15 cellular contexts compared by ENCODE assay signal in genomic region chr18:9221040-9221439, GRCh38.
"Had no signal": no experiment of that assay in that cellular context is flagged by ENCODE, and none has a peak within 500 bp of the region (broad histone marks: within the 10 kb centered on the region; RNA-seq: fewer than 3 reads in every experiment).

No MANE protein-coding gene starts in this region.

- H2AFZ ChIP-seq: parathyroid adenoma had no signal

- H3K4me3 ChIP-seq: cardiac muscle cell, thyroid gland had no signal

- H3K9me3 Mint-ChIP-seq: activated B cell treated with CpG ODN at 0.5 μM for 24 hours; mesothelial cell of epicardium; stimulated activated naive B cell treated with anti-CD40 and anti-IgM and Interleukin-4, amounts not matched to agents 10 μg/mL and 1 μg/mL and 100 μg/mL, for 72 hours had no signal

- H3K4me1 Mint-ChIP-seq: mesothelial cell of epicardium had no signal

- H3K4me1 ChIP-seq: parathyroid adenoma, thyroid gland had no signal

- H3K27ac Mint-ChIP-seq: activated B cell treated with CpG ODN at 0.5 μM for 24 hours; activated CD8-positive, alpha-beta T cell treated with anti-CD3 and anti-CD28 coated beads, Interleukin-2, amount 10 ng/mL, durations not matched to agents 7 days and 5 days; mesothelial cell of epicardium had no signal

- H3K4me3 Mint-ChIP-seq: activated B cell treated with CpG ODN at 0.5 μM for 24 hours; activated CD8-positive, alpha-beta T cell treated with anti-CD3 and anti-CD28 coated beads, Interleukin-2, amount 10 ng/mL, durations not matched to agents 7 days and 5 days; mesothelial cell of epicardium; stimulated activated naive B cell treated with anti-CD40 and anti-IgM and Interleukin-4, amounts not matched to agents 10 μg/mL and 1 μg/mL and 100 μg/mL, for 72 hours had no signal

- H3K27me3 Mint-ChIP-seq: activated B cell treated with CpG ODN at 0.5 μM for 24 hours; stimulated activated naive B cell treated with anti-CD40 and anti-IgM and Interleukin-4, amounts not matched to agents 10 μg/mL and 1 μg/mL and 100 μg/mL, for 72 hours had no signal

- H3K27ac ChIP-seq: cardiac muscle cell, parathyroid adenoma, thyroid gland had no signal

- DNase-seq: activated B cell treated with CpG ODN at 0.5 μM for 24 hours; activated CD4-positive, alpha-beta T cell treated with anti-CD3 and anti-CD28 coated beads for 48 hours; activated CD8-positive, alpha-beta memory T cell treated with anti-CD3 and anti-CD28 coated beads, Interleukin-2, amount 50 U/mL, for 4 hours; activated CD8-positive, alpha-beta T cell treated with anti-CD3 and anti-CD28 coated beads, Interleukin-2, amount 10 ng/mL, durations not matched to agents 7 days and 5 days; activated naive CD4-positive, alpha-beta T cell; hippocampal formation; kidney; retina; stimulated activated CD4-positive, alpha-beta T cell treated with anti-CD3 and anti-CD28 coated beads, Interleukin-2, amount 100 ng/mL, for 48 hours; stimulated activated naive B cell treated with anti-CD40 and anti-IgM and Interleukin-4, amounts not matched to agents 10 μg/mL and 1 μg/mL and 100 μg/mL, for 72 hours; T-helper 2 cell; thyroid gland had no signal

- H3K9ac ChIP-seq: parathyroid adenoma had no signal

- H3K9me3 ChIP-seq: thyroid gland had no signal

- H3K27me3 ChIP-seq: cardiac muscle cell, thyroid gland had no signal
